In the genomic region with DNA sequence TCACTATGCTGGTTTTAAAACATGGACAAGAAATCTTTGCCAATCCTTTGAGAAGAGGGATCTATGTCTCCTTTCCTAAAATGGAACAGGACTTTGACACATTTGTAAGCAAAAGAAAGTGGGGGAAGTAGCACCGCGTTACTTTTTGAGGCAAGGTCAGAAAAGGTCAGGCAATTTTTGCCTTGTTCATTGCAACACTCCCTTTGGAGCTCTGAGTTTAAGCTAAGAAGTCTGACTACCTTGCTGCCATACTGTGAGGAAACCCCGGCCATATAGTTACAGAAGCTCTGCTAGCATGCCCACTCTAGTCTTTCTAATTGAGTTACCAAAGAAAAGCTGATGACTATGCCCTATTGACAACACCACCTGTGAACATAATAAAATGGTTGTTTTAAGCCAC, we compare ENCODE assay signal across 13 cellular contexts. TPM values are rescaled to one million over a fixed set of nuclear protein-coding genes. Genes with fewer than 3 reads are reported as not detected.
A peak's percentile ranks its signal among the peaks of the same experiment; 100 is the strongest.
DNase-seq lines count a peak whose midpoint lies in the region; ATAC-seq and TF ChIP-seq lines count a peak whose summit lies in the region.
"Had no signal": no experiment of that assay in that cellular context is flagged by ENCODE, and none has a peak within 500 bp of the region (broad histone marks: within the 10 kb centered on the region; RNA-seq: fewer than 3 reads in every experiment).

No MANE protein-coding gene starts in this region.

- H3K27me3 ChIP-seq in Panc1 (ENCODE audit: control insufficient read depth, insufficient read depth, low read length) (no peaks in the 10 kb centered on the region), testis (no peaks in the 10 kb centered on the region)

- H3K27ac Mint-ChIP-seq in activated T-cell treated with anti-CD3 and anti-CD28 coated beads, Interleukin-2, amount 50 U/mL, for 72 hours, result peak overlapping the region; percentile 44
- peak overlapping the region in 5 of 6 donors; percentile 10 to 71 (median 54) for H3K27ac Mint-ChIP-seq in immature natural killer cell

- ATAC-seq in activated T-cell treated with anti-CD3 and anti-CD28 coated beads, Interleukin-2, amount 50 U/mL, for 72 hours (replicated peaks in 1 of 2), result no peak
- ATAC-seq in Panc1 (no peak), GM21825 (IDR thresholded peaks at IDR 0.05; ENCODE audit: unreplicated experiment) (no peak)

- no peak for DNase-seq in activated T-cell treated with anti-CD3 and anti-CD28 coated beads, Interleukin-2, amount 50 U/mL, for 72 hours
- DNase-seq in activated T-cell treated with anti-CD3 and anti-CD28 coated beads for 4 hours (no peak), Panc1 (ENCODE audit: low read depth, low spot score) (no peak), immature natural killer cell (no peak), testis (no peak), G401 (ENCODE audit: low spot score) (no peak)
- no peak for DNase-seq in stimulated activated CD8-positive, alpha-beta memory T cell treated with anti-CD3 and anti-CD28 coated beads, Interleukin-4, amount 100 ng/mL, for 48 hours
- DNase-seq: activated CD8-positive, alpha-beta memory T cell treated with anti-CD3 and anti-CD28 coated beads, Interleukin-2, amount 50 U/mL, for 48 hours; amniotic stem cell; dermis blood vessel endothelial cell; MM.1S; NCI-H226 had no signal

- TF ChIP-seq POLR2A in testis (IDR thresholded peaks at IDR 0.05), result no peak

- in situ Hi-C loops in Panc1 (cut with HindIII; ENCODE audit: low pct_unique_long_range_greater_than_20kb, low sequenced_read_pairs), result no loop called here
- in situ Hi-C loops in G401 (cut with HindIII; ENCODE audit: low sequenced_read_pairs), result no loop called here

- CTCF ChIA-PET in Panc1 (lab: Charles Lee), result no interaction called here

- H3K27me3 Mint-ChIP-seq in activated T-cell treated with anti-CD3 and anti-CD28 coated beads, Interleukin-2, amount 50 U/mL, for 72 hours (ENCODE audit: low read depth), result no peaks in the 10 kb centered on the region
- H3K27me3 Mint-ChIP-seq in immature natural killer cell (ENCODE audit: low read depth in 3 of 3), result peaks cover 4 to 9% (median 5%) of the 10 kb centered on the region in 3 donors

- H3K9me3 Mint-ChIP-seq in activated T-cell treated with anti-CD3 and anti-CD28 coated beads, Interleukin-2, amount 50 U/mL, for 72 hours, result peaks cover 8 to 12% of the 10 kb centered on the region in 2 donors
- peaks cover 4 to 15% (median 8%) of the 10 kb centered on the region in 6 donors for H3K9me3 Mint-ChIP-seq in immature natural killer cell

- 45 to 62% methylated on average over 3 of the region's 3 CpGs for WGBS in testis, 2 donors

- H3K36me3 Mint-ChIP-seq in activated T-cell treated with anti-CD3 and anti-CD28 coated beads, Interleukin-2, amount 50 U/mL, for 72 hours (ENCODE audit: insufficient read depth in 2 of 2), result peaks cover 11 to 18% of the 10 kb centered on the region in 2 donors
- peaks cover 14 to 19% (median 17%) of the 10 kb centered on the region in 3 donors for H3K36me3 Mint-ChIP-seq in immature natural killer cell

- H3K9me3 ChIP-seq in Panc1 (ENCODE audit: control insufficient read depth, insufficient read depth, low read depth, low read length) (peaks cover 6% of the 10 kb centered on the region; the same call in 1 of the 2 replicates), testis (no peaks in the 10 kb centered on the region)

- H3K4me3 ChIP-seq in Panc1 (ENCODE audit: low read depth in 2 of 2, low read length in 2 of 2), result no peak overlapping the region
- no peak overlapping the region for H3K4me3 ChIP-seq in testis

- peak overlapping the region in 1 of 2 donors; percentile 47 for H3K4me3 Mint-ChIP-seq in activated T-cell treated with anti-CD3 and anti-CD28 coated beads, Interleukin-2, amount 50 U/mL, for 72 hours
- peak overlapping the region in 1 of 5 donors; percentile 48 for H3K4me3 Mint-ChIP-seq in immature natural killer cell

- intact Hi-C loops in Panc1 (cut with micrococcal nuclease; ENCODE audit: unreplicated experiment) (no loop called here), testis (cut with DNase I; ENCODE audit: low total_unique reads) (no loop called here)

- no TSS peak for BruUV-seq in Panc1 (replicated peaks; lab: Mats Ljungman, UMichigan)

- peaks cover 39% of the 10 kb centered on the region for H3K4me1 Mint-ChIP-seq in activated T-cell treated with anti-CD3 and anti-CD28 coated beads, Interleukin-2, amount 50 U/mL, for 72 hours (ENCODE audit: low read depth)
- H3K4me1 Mint-ChIP-seq in immature natural killer cell, result peaks cover 31 to 42% of the 10 kb centered on the region in 2 donors

- TF ChIP-seq CTCF in Panc1 (IDR thresholded peaks at IDR 0.05), result no peak
- no peak for TF ChIP-seq CTCF in testis (IDR thresholded peaks at IDR 0.05)

- peaks cover 4% of the 10 kb centered on the region; the same call in 1 of the 2 replicates for H3K36me3 ChIP-seq in Panc1 (ENCODE audit: control insufficient read depth, insufficient read depth, low read length)
- H3K36me3 ChIP-seq in testis (ENCODE audit: low read depth, missing control alignments), result no peaks in the 10 kb centered on the region

- H3K4me1 ChIP-seq in Panc1 (ENCODE audit: control insufficient read depth, insufficient read depth, low read length), result peaks cover 10% of the 10 kb centered on the region
- peaks cover 12% of the 10 kb centered on the region for H3K4me1 ChIP-seq in testis

- H3K27ac ChIP-seq in Panc1 (ENCODE audit: low read length) (peak overlapping the region; percentile 96; the same call in 1 of the 2 replicates), testis (peak overlapping the region; percentile 5 to 94)

- POLR2A ChIA-PET in Panc1 (lab: Charles Lee), result no interaction called here

RNA-seq across cellular contexts. Expression of a gene that starts 1.4 kb away (rescaled TPM):
- total RNA-seq in activated T-cell treated with anti-CD3 and anti-CD28 coated beads, Interleukin-2, amount 50 U/mL, for 72 hours, result 1 to 10 TPM; 4.1 to 5.7 TPM
- total RNA-seq in Panc1 (2021; ENCODE audit: unreplicated experiment) (1.2 TPM), testis (10 to 100 TPM; 19.0 to 36.4 TPM)
- 2.0 TPM for polyA plus RNA-seq in Panc1 (2012; ENCODE audit: insufficient read length)
- polyA plus RNA-seq in immature natural killer cell (10 to 100 TPM in 2 of 3 donors, 1 to 10 TPM in 1; 8.3 to 16.5 (median 10.2) TPM), testis (ENCODE audit: insufficient read depth, low read depth, low replicate concordance) (28.3 TPM)
- 0.12 and 8.2 TPM in 2 replicates for total RNA-seq in G401 (2014; rRNA removed; shearing (Covaris generic))

RNA-seq across cellular contexts. Expression of a gene that starts 1.6 kb away (rescaled TPM):
- 10 to 100 TPM; 17.2 to 20.0 TPM for total RNA-seq in activated T-cell treated with anti-CD3 and anti-CD28 coated beads, Interleukin-2, amount 50 U/mL, for 72 hours
- total RNA-seq in Panc1 (2021; ENCODE audit: unreplicated experiment) (19.8 TPM), testis (10 to 100 TPM; 14.3 to 17.2 TPM)
- 11.1 TPM for polyA plus RNA-seq in Panc1 (2012; ENCODE audit: insufficient read length)
- polyA plus RNA-seq in immature natural killer cell (10 to 100 TPM; 11.3 to 19.7 (median 16.9) TPM), testis (ENCODE audit: insufficient read depth, low read depth, low replicate concordance) (15.3 TPM)
- 18.7 and 28.2 TPM in 2 replicates for total RNA-seq in G401 (2014; rRNA removed; shearing (Covaris generic))
